ENCODE assay signal across 2 cellular contexts in the genomic region with DNA sequence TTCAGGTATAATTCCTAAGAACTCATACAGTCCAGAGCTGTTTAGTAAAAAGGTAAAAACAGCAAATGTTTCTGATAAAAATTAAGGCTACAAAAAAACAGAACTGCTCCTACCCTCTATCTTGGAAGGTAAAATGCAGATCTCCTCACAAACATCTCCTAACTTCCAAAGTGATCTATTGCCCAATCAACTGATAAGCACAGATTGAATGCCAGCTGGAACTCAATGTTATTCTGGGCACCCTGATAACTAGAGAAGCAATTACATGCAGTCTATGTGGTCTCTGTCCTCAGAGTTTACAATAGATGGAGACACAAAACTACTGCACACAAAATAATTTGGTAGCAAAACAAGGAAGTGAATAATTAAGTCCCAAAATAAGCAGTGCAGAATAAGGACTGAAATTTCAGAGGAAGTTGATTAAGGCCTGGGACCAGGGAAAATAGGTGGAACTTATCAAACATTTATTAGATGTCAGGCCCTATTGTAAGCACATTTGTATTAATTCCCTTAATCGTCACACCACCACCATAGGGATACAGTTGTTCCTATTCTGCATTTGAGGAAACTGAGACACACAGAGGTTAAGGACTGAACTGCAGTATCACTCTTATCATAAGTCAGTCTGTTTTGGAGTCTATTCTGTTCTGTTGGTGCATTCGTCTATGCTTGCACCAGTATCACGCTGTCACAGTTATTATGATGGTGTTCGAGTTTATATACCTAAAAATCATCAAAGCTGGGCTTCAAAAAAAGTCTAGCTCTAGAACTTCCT.
TF ChIP-seq lines count a peak whose summit lies in the region.

No MANE protein-coding gene starts in this region.

TF ChIP-seq in SK-N-SH treated with all-trans-retinoic acid at 6 μM for 48 hours, 23 proteins besides CTCF, POLR2A, EP300 and RAD21 (continued from another document):
- TF ChIP-seq, protein P1, sequence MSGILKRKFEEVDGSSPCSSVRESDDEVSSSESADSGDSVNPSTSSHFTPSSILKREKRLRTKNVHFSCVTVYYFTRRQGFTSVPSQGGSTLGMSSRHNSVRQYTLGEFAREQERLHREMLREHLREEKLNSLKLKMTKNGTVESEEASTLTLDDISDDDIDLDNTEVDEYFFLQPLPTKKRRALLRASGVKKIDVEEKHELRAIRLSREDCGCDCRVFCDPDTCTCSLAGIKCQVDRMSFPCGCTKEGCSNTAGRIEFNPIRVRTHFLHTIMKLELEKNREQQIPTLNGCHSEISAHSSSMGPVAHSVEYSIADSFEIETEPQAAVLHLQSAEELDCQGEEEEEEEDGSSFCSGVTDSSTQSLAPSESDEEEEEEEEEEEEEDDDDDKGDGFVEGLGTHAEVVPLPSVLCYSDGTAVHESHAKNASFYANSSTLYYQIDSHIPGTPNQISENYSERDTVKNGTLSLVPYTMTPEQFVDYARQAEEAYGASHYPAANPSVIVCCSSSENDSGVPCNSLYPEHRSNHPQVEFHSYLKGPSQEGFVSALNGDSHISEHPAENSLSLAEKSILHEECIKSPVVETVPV (CRISPR knock-in tag; IDR thresholded peaks at IDR 0.05) = no peak
- no peak for TF ChIP-seq SNAI2 (CRISPR knock-in tag; IDR thresholded peaks at IDR 0.05)
- TF ChIP-seq, protein P2, sequence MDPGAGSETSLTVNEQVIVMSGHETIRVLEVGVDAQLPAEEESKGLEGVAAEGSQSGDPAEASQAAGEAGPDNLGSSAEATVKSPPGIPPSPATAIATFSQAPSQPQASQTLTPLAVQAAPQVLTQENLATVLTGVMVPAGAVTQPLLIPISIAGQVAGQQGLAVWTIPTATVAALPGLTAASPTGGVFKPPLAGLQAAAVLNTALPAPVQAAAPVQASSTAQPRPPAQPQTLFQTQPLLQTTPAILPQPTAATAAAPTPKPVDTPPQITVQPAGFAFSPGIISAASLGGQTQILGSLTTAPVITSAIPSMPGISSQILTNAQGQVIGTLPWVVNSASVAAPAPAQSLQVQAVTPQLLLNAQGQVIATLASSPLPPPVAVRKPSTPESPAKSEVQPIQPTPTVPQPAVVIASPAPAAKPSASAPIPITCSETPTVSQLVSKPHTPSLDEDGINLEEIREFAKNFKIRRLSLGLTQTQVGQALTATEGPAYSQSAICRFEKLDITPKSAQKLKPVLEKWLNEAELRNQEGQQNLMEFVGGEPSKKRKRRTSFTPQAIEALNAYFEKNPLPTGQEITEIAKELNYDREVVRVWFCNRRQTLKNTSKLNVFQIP (CRISPR knock-in tag; IDR thresholded peaks at IDR 0.05; ENCODE audit: borderline replicate concordance, low read depth) = no peak
- no peak for TF ChIP-seq ZFP30 (CRISPR knock-in tag; IDR thresholded peaks at IDR 0.05)
- no peak for TF ChIP-seq ZC3H10 (CRISPR knock-in tag; IDR thresholded peaks at IDR 0.05)
- TF ChIP-seq RARB (CRISPR knock-in tag; IDR thresholded peaks at IDR 0.05) = no peak
- TF ChIP-seq, protein P3, sequence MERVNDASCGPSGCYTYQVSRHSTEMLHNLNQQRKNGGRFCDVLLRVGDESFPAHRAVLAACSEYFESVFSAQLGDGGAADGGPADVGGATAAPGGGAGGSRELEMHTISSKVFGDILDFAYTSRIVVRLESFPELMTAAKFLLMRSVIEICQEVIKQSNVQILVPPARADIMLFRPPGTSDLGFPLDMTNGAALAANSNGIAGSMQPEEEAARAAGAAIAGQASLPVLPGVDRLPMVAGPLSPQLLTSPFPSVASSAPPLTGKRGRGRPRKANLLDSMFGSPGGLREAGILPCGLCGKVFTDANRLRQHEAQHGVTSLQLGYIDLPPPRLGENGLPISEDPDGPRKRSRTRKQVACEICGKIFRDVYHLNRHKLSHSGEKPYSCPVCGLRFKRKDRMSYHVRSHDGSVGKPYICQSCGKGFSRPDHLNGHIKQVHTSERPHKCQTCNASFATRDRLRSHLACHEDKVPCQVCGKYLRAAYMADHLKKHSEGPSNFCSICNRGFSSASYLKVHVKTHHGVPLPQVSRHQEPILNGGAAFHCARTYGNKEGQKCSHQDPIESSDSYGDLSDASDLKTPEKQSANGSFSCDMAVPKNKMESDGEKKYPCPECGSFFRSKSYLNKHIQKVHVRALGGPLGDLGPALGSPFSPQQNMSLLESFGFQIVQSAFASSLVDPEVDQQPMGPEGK (CRISPR knock-in tag; IDR thresholded peaks at IDR 0.05; ENCODE audit: borderline replicate concordance) = no peak
- TF ChIP-seq TOX (CRISPR knock-in tag; IDR thresholded peaks at IDR 0.05; ENCODE audit: borderline replicate concordance) = no peak
- no peak for TF ChIP-seq ISL1 (CRISPR knock-in tag; IDR thresholded peaks at IDR 0.05)
- TF ChIP-seq BACH2 (CRISPR knock-in tag; IDR thresholded peaks at IDR 0.05; ENCODE audit: borderline replicate concordance) = no peak

TF ChIP-seq in SK-N-SH, 30 proteins besides CTCF, POLR2A, EP300 and RAD21 (continued from another document):
- TF ChIP-seq RCOR1 (IDR thresholded peaks at IDR 0.05; ENCODE audit: low read length) (no peak), RFX5 (IDR thresholded peaks at IDR 0.05; ENCODE audit: low read length) (no peak), YY1 (IDR thresholded peaks at IDR 0.05; ENCODE audit: low read depth) (no peak), TAF1 (IDR thresholded peaks at IDR 0.05; ENCODE audit: borderline replicate concordance, low read depth, low read length) (no peak), FOXJ3 (CRISPR knock-in tag; IDR thresholded peaks at IDR 0.05) (no peak), MXI1 (IDR thresholded peaks at IDR 0.05; ENCODE audit: low read depth, low read length) (no peak), JUND (IDR thresholded peaks at IDR 0.05) (no peak), SMC3 (IDR thresholded peaks at IDR 0.05; ENCODE audit: low read depth, low read length) (no peak)
